Comparison of ENCODE assay signal across 8 cellular contexts in the genomic region with DNA sequence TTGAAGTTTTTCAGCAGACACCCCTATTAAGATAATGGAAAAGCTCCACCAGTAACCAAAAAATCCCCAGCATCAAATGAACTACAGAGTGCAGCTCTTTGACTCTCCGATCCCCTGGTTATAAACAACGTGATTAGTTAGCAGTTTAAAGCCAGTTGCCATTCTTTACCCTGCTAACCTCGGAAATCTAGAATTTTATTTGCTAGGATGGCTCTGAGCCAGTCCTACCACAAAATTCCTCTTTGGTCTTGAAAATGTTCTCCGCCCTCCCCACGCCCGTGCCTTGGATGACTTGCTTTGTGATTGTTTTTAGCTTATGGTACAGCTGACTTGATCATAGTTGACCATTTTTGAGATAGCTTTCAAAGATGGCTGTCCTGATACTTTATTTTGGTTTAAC. TPM values are rescaled to one million over a fixed set of nuclear protein-coding genes. Genes with fewer than 3 reads are reported as not detected.
A peak's percentile ranks its signal among the peaks of the same experiment; 100 is the strongest.
DNase-seq lines count a peak whose midpoint lies in the region; ATAC-seq and TF ChIP-seq lines count a peak whose summit lies in the region.

No MANE protein-coding gene starts in this region.

- no peak for ATAC-seq in GM19395 (IDR thresholded peaks at IDR 0.05; ENCODE audit: unreplicated experiment)
- no peak for ATAC-seq in HG03520 (IDR thresholded peaks at IDR 0.05; ENCODE audit: unreplicated experiment)
- no peak for ATAC-seq in GM21381 (IDR thresholded peaks at IDR 0.05; ENCODE audit: unreplicated experiment)

- H3K36me3 ChIP-seq in HUES48 (ENCODE audit: control insufficient read depth, insufficient read depth, low read length) (peaks cover 7% of the 10 kb centered on the region), ascending aorta (peaks cover 11 to 17% of the 10 kb centered on the region in 2 donors), thymus (ENCODE audit: control insufficient read depth, insufficient read depth) (peaks cover 3% of the 10 kb centered on the region)

- peak; percentile 70 for DNase-seq in AG10803 (ENCODE audit: low read depth)
- no peak for DNase-seq in ascending aorta (ENCODE audit: low spot score in 2 of 2)
- peak; percentile 50 for DNase-seq in kidney tubule cell (ENCODE audit: low spot score)

- peak overlapping the region; percentile 96 for H3K4me3 ChIP-seq in AG10803 (ENCODE audit: low read length)
- peak overlapping the region; percentile 98 for H3K4me3 ChIP-seq in HUES48 (ENCODE audit: low read depth, low read length)
- H3K4me3 ChIP-seq in ascending aorta, result peak overlapping the region; percentile 83 to 94
- peak overlapping the region; percentile 99 for H3K4me3 ChIP-seq in thymus (ENCODE audit: low read length)

- TF ChIP-seq CTCF in AG10803 (conservative IDR thresholded peaks at IDR 0.05; ENCODE audit: low read length) (no peak), ascending aorta (IDR thresholded peaks at IDR 0.05) (no peak)

- H3K9me3 ChIP-seq in HUES48 (ENCODE audit: control insufficient read depth, insufficient read depth, low read length), result no peaks in the 10 kb centered on the region
- no peaks in the 10 kb centered on the region for H3K9me3 ChIP-seq in ascending aorta
- H3K9me3 ChIP-seq in thymus (ENCODE audit: control insufficient read depth), result no peaks in the 10 kb centered on the region

- 41% methylated on average over 6 of the region's 6 CpGs for WGBS in thymus

- H3K27me3 ChIP-seq in HUES48 (ENCODE audit: control insufficient read depth, insufficient read depth, low read length) (no peaks in the 10 kb centered on the region), ascending aorta (no peaks in the 10 kb centered on the region), thymus (ENCODE audit: control insufficient read depth, insufficient read depth) (no peaks in the 10 kb centered on the region)

- H3K27ac ChIP-seq in HUES48 (ENCODE audit: low read depth, low read length) (peak overlapping the region; percentile 99), ascending aorta (peak overlapping the region; percentile 94 to 97), thymus (ENCODE audit: low read depth) (peak overlapping the region; percentile 98)

- H3K4me1 ChIP-seq in HUES48 (ENCODE audit: control insufficient read depth, insufficient read depth, low read length) (peaks cover 8% of the 10 kb centered on the region; the same call in 1 of the 2 replicates), ascending aorta (peaks cover 0 to 24% of the 10 kb centered on the region in 2 donors), thymus (ENCODE audit: control insufficient read depth, insufficient read depth, low read length) (peaks cover 13% of the 10 kb centered on the region)

- H3K9ac ChIP-seq in HUES48 (ENCODE audit: low read depth, low read length), result peak overlapping the region; percentile 98

- intact Hi-C loops in ascending aorta (cut with DNase I), result loop anchor here (5.0 kb wide), 1 partner anchor 898 kb away; the partner anchor contains the start of gene SAV1

RNA-seq across cellular contexts. Expression of gene KLHDC2, which starts 1.2 kb away (rescaled TPM):
- 11.7 TPM for total RNA-seq in ascending aorta
- polyA plus RNA-seq in thymus, result 69.4 TPM

Comparison
In these comparisons a context has a peak if more than half of its experiments do, and no peak if none do; other contexts are left out.
1. DNase-seq: peak in AG10803 (single experiment) and kidney tubule cell (single experiment); none in ascending aorta (0 of 2).
2. Peak in every context shown above with its lines, with median percentiles within 50 percentile points of each other: H3K4me3 ChIP-seq and H3K27ac ChIP-seq.